Comparison of ENCODE assay signal across 14 cellular contexts in the genomic region with DNA sequence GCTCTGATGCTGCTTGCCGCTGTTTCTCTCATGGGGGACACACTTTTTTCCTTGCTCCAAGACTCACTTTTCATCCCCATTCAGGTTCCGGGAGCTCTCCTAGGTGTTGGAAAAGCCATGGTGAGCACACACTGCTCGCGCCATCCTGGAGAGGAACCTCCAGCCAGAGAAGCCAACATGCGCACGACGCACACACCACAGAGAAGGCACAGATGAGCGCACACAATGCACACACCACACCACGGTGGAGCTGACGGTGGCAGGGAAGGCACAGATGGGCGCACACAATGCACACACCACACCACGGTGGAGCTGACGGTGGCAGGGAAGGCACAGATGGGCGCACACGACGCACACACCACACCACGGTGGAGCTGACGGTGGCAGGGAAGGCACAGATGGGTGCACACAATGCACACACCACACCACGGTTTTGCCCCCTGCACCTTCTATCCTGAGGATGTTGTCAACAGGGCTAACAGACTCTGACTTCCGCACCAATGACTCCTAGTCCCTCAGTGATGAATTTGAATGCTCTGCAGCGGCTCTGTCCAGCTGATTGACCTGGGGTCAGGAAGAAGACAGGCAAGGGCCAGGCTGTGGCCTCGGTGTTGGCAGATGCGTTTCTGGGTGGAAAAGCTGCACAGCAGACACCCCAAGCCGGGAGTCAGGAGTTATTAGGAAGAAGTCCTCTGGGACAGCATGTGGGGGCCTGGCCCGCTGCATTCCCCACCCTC.
"Had no signal": no experiment of that assay in that cellular context is flagged by ENCODE, and none has a peak within 500 bp of the region (broad histone marks: within the 10 kb centered on the region; RNA-seq: fewer than 3 reads in every experiment).

No MANE protein-coding gene starts in this region.

- ATAC-seq: effector memory CD8-positive, alpha-beta T cell; T-helper 17 cell had no signal

- H3K4me1 ChIP-seq: parathyroid adenoma, tibial artery had no signal

- H2AFZ ChIP-seq: hepatocyte, parathyroid adenoma had no signal

- H3K4me1 Mint-ChIP-seq: activated B cell treated with CpG ODN at 0.5 μM for 24 hours; activated CD4-positive, alpha-beta T cell treated with anti-CD3 and anti-CD28 coated beads, Interleukin-2, amount 10 ng/mL, durations not matched to agents 24 days and 14 days; central memory CD8-positive, alpha-beta T cell had no signal

- H3K9me3 ChIP-seq: adrenal gland, body of pancreas, tibial artery had no signal

- H3K9me3 Mint-ChIP-seq: activated B cell treated with CpG ODN at 0.5 μM for 24 hours had no signal

- H3K9ac ChIP-seq: parathyroid adenoma had no signal

- H3K4me3 ChIP-seq: adrenal gland, body of pancreas, hepatocyte, smooth muscle cell, tibial artery had no signal

- H3K4me3 Mint-ChIP-seq: activated B cell treated with CpG ODN at 0.5 μM for 24 hours; activated CD4-positive, alpha-beta T cell treated with anti-CD3 and anti-CD28 coated beads, Interleukin-2, amount 10 ng/mL, durations not matched to agents 24 days and 14 days; central memory CD8-positive, alpha-beta T cell; effector memory CD8-positive, alpha-beta T cell; T-helper 17 cell had no signal

- H3K27ac ChIP-seq: hepatocyte, parathyroid adenoma, tibial artery had no signal

- H3K27me3 Mint-ChIP-seq: activated B cell treated with CpG ODN at 0.5 μM for 24 hours; activated CD4-positive, alpha-beta T cell treated with anti-CD3 and anti-CD28 coated beads, Interleukin-2, amount 10 ng/mL, durations not matched to agents 24 days and 14 days had no signal

- H3K27me3 ChIP-seq: adrenal gland, body of pancreas, hepatocyte had no signal

- H3K79me2 ChIP-seq: hepatocyte, parathyroid adenoma had no signal

- H3K4me2 ChIP-seq: hepatocyte, smooth muscle cell had no signal

- H3K27ac Mint-ChIP-seq: activated B cell treated with CpG ODN at 0.5 μM for 24 hours; activated CD4-positive, alpha-beta T cell treated with anti-CD3 and anti-CD28 coated beads, Interleukin-2, amount 10 ng/mL, durations not matched to agents 24 days and 14 days; activated T-helper 2 cell treated with anti-CD3 and anti-CD28 coated beads, Interferon-gamma antibody, Interleukin-2, Interleukin-4, amounts not matched to agents 10 μg/mL and 5 μg/mL and 100 μg/mL, durations not matched to agents 14 hours and 24 hours and 36 hours; effector memory CD8-positive, alpha-beta T cell; T-helper 17 cell had no signal

- DNase-seq: activated B cell treated with CpG ODN at 0.5 μM for 24 hours; activated CD4-positive, alpha-beta T cell treated with anti-CD3 and anti-CD28 coated beads, Interleukin-2, amount 10 ng/mL, durations not matched to agents 24 days and 14 days; activated naive CD4-positive, alpha-beta T cell treated with anti-CD3 and anti-CD28 coated beads, Interleukin-2, amount 50 U/mL, for 16 hours; cortex of kidney; effector memory CD8-positive, alpha-beta T cell; T-helper 17 cell; tibial artery had no signal

- H3K36me3 ChIP-seq: adrenal gland, tibial artery had no signal
